In the genomic region with DNA sequence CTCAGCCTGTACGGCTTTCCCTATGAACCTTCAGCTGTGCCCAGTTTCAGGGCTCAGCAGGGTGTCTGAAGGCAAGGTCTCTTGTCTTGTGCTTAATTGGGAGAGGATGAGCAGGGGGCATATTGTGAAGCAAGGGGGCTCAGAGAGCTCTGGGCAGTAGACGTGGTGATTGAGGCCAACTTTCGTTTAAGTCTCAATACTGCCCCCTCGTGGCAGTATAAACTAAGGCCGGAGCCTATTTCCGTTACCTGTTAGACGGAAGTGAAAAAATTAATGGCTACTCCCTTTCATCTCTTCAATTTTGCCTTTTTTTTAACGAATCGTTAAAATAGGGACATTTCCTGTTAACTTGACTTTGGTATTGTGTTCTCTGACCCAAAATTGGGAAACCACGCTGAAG, we compare ENCODE assay signal across 9 cellular contexts.
DNase-seq lines count a peak whose midpoint lies in the region; ATAC-seq and TF ChIP-seq lines count a peak whose summit lies in the region.
"Had no signal": no experiment of that assay in that cellular context is flagged by ENCODE, and none has a peak within 500 bp of the region (broad histone marks: within the 10 kb centered on the region; RNA-seq: fewer than 3 reads in every experiment).

No MANE protein-coding gene starts in this region.

- no peaks in the 10 kb centered on the region for H3K4me1 ChIP-seq in RWPE2 (ENCODE audit: insufficient read depth, poor library complexity, severe bottlenecking)
- H3K4me1 ChIP-seq: BLaER1 had no signal

- TF ChIP-seq POLR2A in erythroblast (IDR thresholded peaks at IDR 0.05; ENCODE audit: low read length): no peak

- H3K9me3 Mint-ChIP-seq in nephron: no peaks in the 10 kb centered on the region

- H3K36me3 ChIP-seq in RWPE2 (ENCODE audit: low read depth): no peaks in the 10 kb centered on the region
- H3K36me3 ChIP-seq: BLaER1 had no signal

- DNase-seq in NCI-H146 (lab: John Stamatoyannopoulos, UW): peak; percentile 31
- no peak for DNase-seq in NCI-H146 treated with DMSO at 0.1 percent for 48 hours (lab: John Stamatoyannopoulos, UW; ENCODE audit: unreplicated experiment)
- no peak for DNase-seq in RWPE2 (ENCODE audit: low spot score)
- peak; percentile 56 to 77 for DNase-seq in erythroblast (lab: John Stamatoyannopoulos, UW)

- peak; percentile 83 for ATAC-seq in GM19043 (IDR thresholded peaks at IDR 0.05; ENCODE audit: low read depth, unreplicated experiment)
- ATAC-seq in HG03432 (IDR thresholded peaks at IDR 0.05; ENCODE audit: unreplicated experiment): peak; percentile 80
- no peak for ATAC-seq in RWPE2 (ENCODE audit: low read depth)
- ATAC-seq in HG02840 (IDR thresholded peaks at IDR 0.05; ENCODE audit: low FRiP score, unreplicated experiment): no peak

- peaks cover 20% of the 10 kb centered on the region for H3K27me3 Mint-ChIP-seq in nephron (ENCODE audit: low read depth)

- TF ChIP-seq CTCF in RWPE2 (IDR thresholded peaks at IDR 0.05; ENCODE audit: poor library complexity, severe bottlenecking) (peak; percentile 65), nephron (IDR thresholded peaks at IDR 0.05; ENCODE audit: unreplicated experiment in 3 of 3) (peak; percentile 48 to 71 (median 64))

- H3K9me3 ChIP-seq in RWPE2 (ENCODE audit: severe bottlenecking): no peaks in the 10 kb centered on the region
- H3K9me3 ChIP-seq: BLaER1 had no signal

- H3K27me3 ChIP-seq in RWPE2 (ENCODE audit: insufficient read depth, poor library complexity, severe bottlenecking): no peaks in the 10 kb centered on the region
- H3K27me3 ChIP-seq: BLaER1 had no signal

- no peak overlapping the region for H3K4me3 ChIP-seq in RWPE2 (ENCODE audit: severe bottlenecking)
- H3K4me3 ChIP-seq: BLaER1 had no signal

- H3K4me3 Mint-ChIP-seq in nephron: no peak overlapping the region

- H3K27ac Mint-ChIP-seq in nephron: no peak overlapping the region

- H3K36me3 Mint-ChIP-seq in nephron (ENCODE audit: low read depth): no peaks in the 10 kb centered on the region

- H3K27ac ChIP-seq in RWPE2 (ENCODE audit: poor library complexity, severe bottlenecking): no peak overlapping the region
- H3K27ac ChIP-seq: BLaER1 had no signal

- peaks cover 7% of the 10 kb centered on the region for H3K4me1 Mint-ChIP-seq in nephron

Comparison
In these comparisons a context has a peak if more than half of its experiments do, and no peak if none do; other contexts are left out.
1. DNase-seq: peak in NCI-H146 (single experiment) and erythroblast (2 of 2); none in NCI-H146 treated with DMSO at 0.1 percent for 48 hours (single experiment) and RWPE2 (single experiment).
2. ATAC-seq: peak in GM19043 (single experiment) and HG03432 (single experiment); none in RWPE2 (single experiment) and HG02840 (single experiment).